ENCODE assay signal across 12 cellular contexts in the genomic region with DNA sequence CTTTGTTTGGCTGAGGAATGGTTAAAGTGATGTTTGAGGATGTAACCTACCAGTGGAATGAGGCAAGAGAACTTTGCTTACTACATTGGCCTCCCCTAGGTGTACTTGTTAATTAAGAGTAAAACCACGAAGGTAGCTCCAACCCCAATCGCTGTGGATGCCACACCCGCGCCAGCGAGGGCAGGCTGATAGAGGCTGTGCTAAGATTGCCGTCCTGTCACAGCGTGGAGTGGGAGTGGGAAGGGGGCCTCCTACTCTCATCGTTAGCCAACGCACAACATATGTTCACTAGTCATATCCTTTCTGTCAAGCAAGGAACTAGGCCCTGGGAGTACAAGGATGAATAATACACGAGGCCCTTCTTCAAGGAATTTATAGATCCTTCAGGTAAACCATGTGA.
"Had no signal": no experiment of that assay in that cellular context is flagged by ENCODE, and none has a peak within 500 bp of the region (broad histone marks: within the 10 kb centered on the region; RNA-seq: fewer than 3 reads in every experiment).

No MANE protein-coding gene starts in this region.

- H3K9me3 Mint-ChIP-seq: natural killer cell had no signal

- ATAC-seq: foreskin keratinocyte, natural killer cell, right lobe of liver had no signal

- H3K36me3 Mint-ChIP-seq: natural killer cell had no signal

- H3K4me3 Mint-ChIP-seq: natural killer cell; stimulated activated naive CD8-positive, alpha-beta T cell treated with anti-CD3 and anti-CD28 coated beads, Interleukin-15, Interleukin-2, amounts not matched to agents 100 ng/mL and 50 ng/mL, for 24 hours had no signal

- H3K9me3 ChIP-seq: colonic mucosa, prostate gland, right lobe of liver, SJCRH30, upper lobe of left lung had no signal

- H3K4me3 ChIP-seq: colonic mucosa, prostate gland, right lobe of liver, SJCRH30, upper lobe of left lung had no signal

- H3K27ac ChIP-seq: colonic mucosa, foreskin keratinocyte, prostate gland, right lobe of liver, SJCRH30, upper lobe of left lung had no signal

- DNase-seq: activated CD4-positive, alpha-beta T cell treated with anti-CD3 and anti-CD28 coated beads, Interleukin-2, amount 50 U/mL, for 1 hour; colonic mucosa; foreskin keratinocyte; natural killer cell; right lobe of liver; SJCRH30; stimulated activated CD4-positive, alpha-beta T cell treated with anti-CD3 and anti-CD28 coated beads, Interleukin-2, amount 100 ng/mL, for 48 hours; stimulated activated CD8-positive, alpha-beta memory T cell treated with anti-CD3 and anti-CD28 coated beads, Interleukin-4, amount 100 ng/mL, for 48 hours; SW 1271 had no signal

- H3K27me3 ChIP-seq: colonic mucosa, foreskin keratinocyte, right lobe of liver, SJCRH30, upper lobe of left lung had no signal

- H3K27me3 Mint-ChIP-seq: stimulated activated naive CD8-positive, alpha-beta T cell treated with anti-CD3 and anti-CD28 coated beads, Interleukin-15, Interleukin-2, amounts not matched to agents 100 ng/mL and 50 ng/mL, for 24 hours had no signal

- H3K36me3 ChIP-seq: colonic mucosa, prostate gland, right lobe of liver, SJCRH30, upper lobe of left lung had no signal

- H3K27ac Mint-ChIP-seq: natural killer cell had no signal

- H3K4me1 ChIP-seq: colonic mucosa, foreskin keratinocyte, right lobe of liver, upper lobe of left lung had no signal
